Comparison of ENCODE assay signal across 11 cellular contexts in the genomic region with DNA sequence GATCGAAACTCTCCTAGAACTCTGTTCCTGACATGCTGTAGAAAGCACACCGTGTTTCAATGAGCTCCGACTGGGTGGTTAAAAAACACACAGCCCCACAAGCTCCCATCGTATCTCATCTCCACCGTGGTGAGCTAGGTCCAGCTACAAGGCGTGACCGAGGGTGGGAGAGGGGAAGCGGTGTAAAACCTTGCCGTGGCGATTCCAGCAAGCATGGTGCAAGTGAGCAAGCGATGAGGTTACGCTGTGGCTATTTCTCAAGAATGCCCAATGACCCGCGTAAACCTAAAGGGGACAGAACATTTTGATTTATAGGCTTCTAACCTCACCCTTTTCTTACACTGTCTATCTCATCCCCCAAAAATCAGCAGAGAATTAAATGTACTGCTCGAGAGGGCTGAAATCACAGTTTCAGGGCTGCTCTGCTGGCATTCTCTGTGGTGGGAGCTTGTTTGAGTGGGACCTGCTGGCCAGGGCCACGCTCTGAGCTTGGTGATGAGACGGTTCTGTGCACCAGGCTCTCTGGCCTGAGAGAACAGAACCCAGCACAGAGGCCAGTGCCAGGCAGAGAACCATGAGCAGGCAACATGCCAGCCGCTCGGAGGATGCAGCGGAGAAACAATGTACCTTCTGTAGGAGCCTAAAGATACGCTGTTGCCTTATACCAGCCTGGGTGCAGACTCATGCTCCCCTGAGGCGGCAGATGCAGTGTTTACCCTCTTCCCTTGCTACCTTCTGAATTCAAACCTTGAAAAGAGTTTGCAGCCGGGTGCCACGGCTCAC.
"Had no signal": no experiment of that assay in that cellular context is flagged by ENCODE, and none has a peak within 500 bp of the region (broad histone marks: within the 10 kb centered on the region; RNA-seq: fewer than 3 reads in every experiment).

No MANE protein-coding gene starts in this region.

- H3K9me3 Mint-ChIP-seq: activated CD4-positive, alpha-beta memory T cell treated with anti-CD3 and anti-CD28 coated beads for 36 hours; activated naive CD8-positive, alpha-beta T cell treated with anti-CD3 and anti-CD28 coated beads, Interleukin-2, amount 10 ng/mL, durations not matched to agents 7 days and 5 days; activated T-cell treated with anti-CD3 and anti-CD28 coated beads, Interleukin-2, amount 50 U/mL, for 72 hours; dendritic cell treated with granulocyte-macrophage colony-stimulating factor and Interleukin-4, amounts not matched to agents 40 ng/mL and 50 ng/mL, for 4 days; endodermal cell had no signal

- H3K27me3 ChIP-seq: sigmoid colon had no signal

- H3K27ac Mint-ChIP-seq: activated CD4-positive, alpha-beta memory T cell treated with anti-CD3 and anti-CD28 coated beads for 36 hours; activated naive CD8-positive, alpha-beta T cell treated with anti-CD3 and anti-CD28 coated beads, Interleukin-2, amount 10 ng/mL, durations not matched to agents 7 days and 5 days; activated T-cell treated with anti-CD3 and anti-CD28 coated beads, Interleukin-2, amount 50 U/mL, for 72 hours; dendritic cell treated with granulocyte-macrophage colony-stimulating factor and Interleukin-4, amounts not matched to agents 40 ng/mL and 50 ng/mL, for 4 days; endodermal cell had no signal

- H3K9me3 ChIP-seq: left ventricle myocardium inferior, sigmoid colon had no signal

- ATAC-seq: activated T-cell treated with anti-CD3 and anti-CD28 coated beads, Interleukin-2, amount 50 U/mL, for 72 hours had no signal

- H3K36me3 Mint-ChIP-seq: activated CD4-positive, alpha-beta memory T cell treated with anti-CD3 and anti-CD28 coated beads for 36 hours; activated naive CD8-positive, alpha-beta T cell treated with anti-CD3 and anti-CD28 coated beads, Interleukin-2, amount 10 ng/mL, durations not matched to agents 7 days and 5 days had no signal

- DNase-seq: activated CD4-positive, alpha-beta memory T cell treated with anti-CD3 and anti-CD28 coated beads for 36 hours; activated naive CD8-positive, alpha-beta T cell treated with anti-CD3 and anti-CD28 coated beads, Interleukin-2, amount 10 ng/mL, durations not matched to agents 7 days and 5 days; activated T-cell treated with anti-CD3 and anti-CD28 coated beads, Interleukin-2, amount 50 U/mL, for 72 hours; endodermal cell; erythroblast; left ventricle myocardium inferior; sigmoid colon; stimulated activated CD4-positive, alpha-beta T cell treated with anti-CD3 and anti-CD28 coated beads, Interleukin-12 subunit alpha, Interleukin-12 subunit beta, amount 100 ng/mL, for 4 hours; stimulated activated naive CD4-positive, alpha-beta T cell treated with Interleukin-2 at 50 U/mL for 16 hours; T-helper 9 cell had no signal

- H3K27ac ChIP-seq: left ventricle myocardium inferior, sigmoid colon had no signal

- H3K4me3 ChIP-seq: left ventricle myocardium inferior, sigmoid colon had no signal

- H3K4me3 Mint-ChIP-seq: activated CD4-positive, alpha-beta memory T cell treated with anti-CD3 and anti-CD28 coated beads for 36 hours; activated naive CD8-positive, alpha-beta T cell treated with anti-CD3 and anti-CD28 coated beads, Interleukin-2, amount 10 ng/mL, durations not matched to agents 7 days and 5 days; activated T-cell treated with anti-CD3 and anti-CD28 coated beads, Interleukin-2, amount 50 U/mL, for 72 hours; dendritic cell treated with granulocyte-macrophage colony-stimulating factor and Interleukin-4, amounts not matched to agents 40 ng/mL and 50 ng/mL, for 4 days; endodermal cell had no signal

- H3K27me3 Mint-ChIP-seq: activated CD4-positive, alpha-beta memory T cell treated with anti-CD3 and anti-CD28 coated beads for 36 hours; dendritic cell treated with granulocyte-macrophage colony-stimulating factor and Interleukin-4, amounts not matched to agents 40 ng/mL and 50 ng/mL, for 4 days had no signal
